ENCODE assay signal across 23 cellular contexts in genomic region chr1:56139786-56140185, GRCh38.
"Had no signal": no experiment of that assay in that cellular context is flagged by ENCODE, and none has a peak within 500 bp of the region (broad histone marks: within the 10 kb centered on the region; RNA-seq: fewer than 3 reads in every experiment).

No MANE protein-coding gene starts in this region.

- H3K27me3 Mint-ChIP-seq: activated CD8-positive, alpha-beta T cell treated with anti-CD3 and anti-CD28 coated beads for 36 hours; activated T-cell treated with anti-CD3 and anti-CD28 coated beads, Interleukin-2, amount 50 U/mL, for 24 hours; central memory CD8-positive, alpha-beta T cell had no signal

- H3K27ac ChIP-seq: coronary artery, parathyroid adenoma, spleen, thoracic aorta, upper lobe of right lung had no signal

- H3K4me1 Mint-ChIP-seq: central memory CD8-positive, alpha-beta T cell had no signal

- H3K27me3 ChIP-seq: spleen, upper lobe of right lung had no signal

- H3K4me3 ChIP-seq: coronary artery, mucosa of descending colon, spleen, thoracic aorta, upper lobe of right lung had no signal

- H2AFZ ChIP-seq: parathyroid adenoma had no signal

- H3K36me3 ChIP-seq: spleen, thoracic aorta, upper lobe of right lung had no signal

- H3K9ac ChIP-seq: parathyroid adenoma had no signal

- H3K36me3 Mint-ChIP-seq: memory B cell; naive B cell; stimulated activated naive B cell treated with anti-CD40 and anti-IgM and Interleukin-4, amounts not matched to agents 10 μg/mL and 1 μg/mL and 100 μg/mL, for 72 hours had no signal

- H3K79me2 ChIP-seq: parathyroid adenoma had no signal

- H3K9me3 Mint-ChIP-seq: activated CD8-positive, alpha-beta T cell treated with anti-CD3 and anti-CD28 coated beads for 36 hours; activated naive CD4-positive, alpha-beta T cell treated with anti-CD3 and anti-CD28 coated beads for 36 hours; activated T-cell treated with anti-CD3 and anti-CD28 coated beads, Interleukin-2, amount 50 U/mL, for 24 hours; activated T-helper 2 cell treated with anti-CD3 and anti-CD28 coated beads, Interferon-gamma antibody, Interleukin-2, Interleukin-4, amounts not matched to agents 10 μg/mL and 5 μg/mL and 100 μg/mL, durations not matched to agents 14 hours and 24 hours and 36 hours; memory B cell; naive B cell; stimulated activated naive B cell treated with anti-CD40 and anti-IgM and Interleukin-4, amounts not matched to agents 10 μg/mL and 1 μg/mL and 100 μg/mL, for 72 hours had no signal

- H3K4me3 Mint-ChIP-seq: activated CD8-positive, alpha-beta T cell treated with anti-CD3 and anti-CD28 coated beads for 36 hours; activated naive CD4-positive, alpha-beta T cell treated with anti-CD3 and anti-CD28 coated beads for 36 hours; activated T-cell treated with anti-CD3 and anti-CD28 coated beads, Interleukin-2, amount 50 U/mL, for 24 hours; central memory CD8-positive, alpha-beta T cell; memory B cell; naive B cell; stimulated activated naive B cell treated with anti-CD40 and anti-IgM and Interleukin-4, amounts not matched to agents 10 μg/mL and 1 μg/mL and 100 μg/mL, for 72 hours had no signal

- H3K9me3 ChIP-seq: mucosa of descending colon, spleen, thoracic aorta, upper lobe of right lung had no signal

- DNase-seq: activated CD4-positive, alpha-beta T cell treated with anti-CD3 and anti-CD28 coated beads for 48 hours; activated CD4-positive, CD25-positive, alpha-beta regulatory T cell; activated CD8-positive, alpha-beta T cell treated with anti-CD3 and anti-CD28 coated beads for 36 hours; activated naive CD4-positive, alpha-beta T cell treated with anti-CD3 and anti-CD28 coated beads for 36 hours; activated T-cell treated with anti-CD3 and anti-CD28 coated beads, Interleukin-2, amount 50 U/mL, for 24 hours; erythroblast; foreskin melanocyte; hypothalamus; mucosa of descending colon; naive B cell; spleen; stimulated activated CD4-positive, alpha-beta T cell treated with anti-CD3 and anti-CD28 coated beads, Interleukin-4, amount 100 ng/mL, for 4 hours; stimulated activated naive B cell treated with anti-CD40 and anti-IgM and Interleukin-4, amounts not matched to agents 10 μg/mL and 1 μg/mL and 100 μg/mL, for 72 hours; T-helper 1 cell; T-helper 9 cell; upper lobe of right lung had no signal

- H3K4me1 ChIP-seq: parathyroid adenoma, upper lobe of right lung had no signal

- H3K27ac Mint-ChIP-seq: activated CD8-positive, alpha-beta T cell treated with anti-CD3 and anti-CD28 coated beads for 36 hours; activated naive CD4-positive, alpha-beta T cell treated with anti-CD3 and anti-CD28 coated beads for 36 hours; activated T-cell treated with anti-CD3 and anti-CD28 coated beads, Interleukin-2, amount 50 U/mL, for 24 hours; activated T-helper 2 cell treated with anti-CD3 and anti-CD28 coated beads, Interferon-gamma antibody, Interleukin-2, Interleukin-4, amounts not matched to agents 10 μg/mL and 5 μg/mL and 100 μg/mL, durations not matched to agents 14 hours and 24 hours and 36 hours; memory B cell; naive B cell; stimulated activated naive B cell treated with anti-CD40 and anti-IgM and Interleukin-4, amounts not matched to agents 10 μg/mL and 1 μg/mL and 100 μg/mL, for 72 hours had no signal

- ATAC-seq: activated CD8-positive, alpha-beta T cell treated with anti-CD3 and anti-CD28 coated beads for 36 hours; mucosa of descending colon; sciatic nerve; stimulated activated naive B cell treated with anti-CD40 and anti-IgM and Interleukin-4, amounts not matched to agents 10 μg/mL and 1 μg/mL and 100 μg/mL, for 72 hours; upper lobe of right lung had no signal
